ENCODE assay signal across 1 cellular context in genomic region chr9:107281164-107281563, GRCh38.
TF ChIP-seq lines count a peak whose summit lies in the region.

No MANE protein-coding gene starts in this region.

TF ChIP-seq in IMR-90, 13 proteins besides CTCF, POLR2A, EP300 and RAD21:
- TF ChIP-seq MAZ (IDR thresholded peaks at IDR 0.05; ENCODE audit: borderline replicate concordance, low read depth, low read length) (no peak), RFX5 (IDR thresholded peaks at IDR 0.05; ENCODE audit: low read depth, low read length) (no peak)
